15 cellular contexts compared by ENCODE assay signal in the genomic region with DNA sequence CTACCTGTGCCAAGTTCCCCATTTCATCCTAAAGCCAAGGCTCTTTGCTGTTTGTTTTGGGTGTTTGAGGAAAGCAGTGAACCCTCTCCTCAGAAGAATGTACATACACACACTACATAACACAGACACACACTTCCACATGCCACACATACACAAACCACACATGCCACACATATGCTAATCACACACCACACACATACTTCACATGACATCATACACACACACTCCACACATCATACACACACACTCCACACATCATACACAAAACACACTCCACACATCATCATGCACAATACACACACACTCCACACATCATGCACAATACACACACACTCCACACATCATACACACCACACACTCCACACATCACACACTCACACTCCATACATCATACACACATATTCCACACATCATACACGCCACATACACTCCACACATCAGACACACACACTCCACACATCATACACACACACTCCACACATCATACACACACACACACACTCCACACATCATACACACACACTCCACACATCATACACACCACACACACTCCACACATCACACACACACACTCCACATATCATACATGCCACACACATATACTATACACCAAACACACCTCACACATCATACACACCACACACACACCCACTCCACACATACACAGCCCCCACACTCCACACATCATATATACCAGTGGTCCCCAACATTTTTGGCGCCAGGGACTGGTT. TPM values are rescaled to one million over a fixed set of nuclear protein-coding genes. Genes with fewer than 3 reads are reported as not detected.
"Had no signal": no experiment of that assay in that cellular context is flagged by ENCODE, and none has a peak within 500 bp of the region (broad histone marks: within the 10 kb centered on the region; RNA-seq: fewer than 3 reads in every experiment).

No MANE protein-coding gene starts in this region.

- H3K27me3 ChIP-seq: body of pancreas, foreskin keratinocyte, sigmoid colon had no signal

- H3K9me3 ChIP-seq: body of pancreas, lower lobe of right lung, sigmoid colon had no signal

- H3K4me3 ChIP-seq: body of pancreas, coronary artery, lower lobe of right lung, sigmoid colon had no signal

- H3K27ac ChIP-seq: foreskin keratinocyte, lower lobe of right lung had no signal

- FAIRE-seq: TTC549 had no signal

- H3K4me1 ChIP-seq: foreskin keratinocyte had no signal

- ATAC-seq: activated CD8-positive, alpha-beta T cell treated with anti-CD3 and anti-CD28 coated beads for 36 hours; activated naive CD4-positive, alpha-beta T cell treated with anti-CD3 and anti-CD28 coated beads, Interleukin-2, amount 50 U/mL, for 72 hours; body of pancreas; foreskin keratinocyte; stimulated activated naive CD8-positive, alpha-beta T cell treated with anti-CD3 and anti-CD28 coated beads, Interleukin-15, amount 100 ng/mL, for 72 hours had no signal

- DNase-seq: activated B cell treated with CpG ODN at 0.5 μM for 24 hours; activated CD4-positive, alpha-beta T cell treated with anti-CD3 and anti-CD28 coated beads for 48 hours; activated CD8-positive, alpha-beta T cell treated with anti-CD3 and anti-CD28 coated beads for 36 hours; activated effector memory CD4-positive, alpha-beta T cell treated with anti-CD3 and anti-CD28 coated beads, Interleukin-2, amount 50 U/mL, for 16 hours; activated T-cell treated with anti-CD3 and anti-CD28 coated beads, Interleukin-2, amount 50 U/mL, for 48 hours; body of pancreas; central memory CD4-positive, alpha-beta T cell; foreskin keratinocyte; lower lobe of right lung; sigmoid colon; stimulated activated CD4-positive, alpha-beta T cell treated with anti-CD3 and anti-CD28 coated beads, Interleukin-1b, Interleukin-23, amount 100 ng/mL, for 48 hours; stimulated activated naive CD8-positive, alpha-beta T cell treated with anti-CD3 and anti-CD28 coated beads, Interleukin-15, amount 100 ng/mL, for 72 hours had no signal

RNA-seq across cellular contexts. Expression of a gene that starts 32.3 kb away (rescaled TPM):
- total RNA-seq: activated B cell treated with CpG ODN at 0.5 μM for 24 hours had no signal
